Comparison of ENCODE assay signal across 25 cellular contexts in the genomic region with DNA sequence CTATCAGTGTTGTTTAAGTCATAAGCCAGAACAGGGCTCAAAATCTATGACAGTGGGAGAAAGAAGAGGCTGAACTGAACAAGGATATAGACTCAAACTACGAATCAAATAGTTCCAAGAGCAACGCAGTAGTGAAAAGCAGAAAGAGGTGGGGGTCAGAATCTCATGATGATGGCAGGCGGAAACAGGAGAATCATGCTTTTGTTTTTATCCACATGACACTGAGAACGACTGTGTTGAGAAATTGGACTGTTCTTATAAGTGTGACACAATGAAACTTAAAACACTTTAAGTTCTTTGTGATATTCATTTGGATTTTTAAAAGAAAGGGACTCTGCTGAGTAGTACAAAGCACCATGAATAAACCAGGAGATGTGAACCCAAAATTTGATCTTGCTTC.
"Had no signal": no experiment of that assay in that cellular context is flagged by ENCODE, and none has a peak within 500 bp of the region (broad histone marks: within the 10 kb centered on the region; RNA-seq: fewer than 3 reads in every experiment).

No MANE protein-coding gene starts in this region.

- ATAC-seq: activated CD4-positive, CD25-positive, alpha-beta regulatory T cell treated with anti-CD3 and anti-CD28 coated beads, Interleukin-2, amount 50 U/mL, for 24 hours; activated CD8-positive, alpha-beta T cell treated with anti-CD3 and anti-CD28 coated beads for 36 hours; activated T-cell treated with anti-CD3 and anti-CD28 coated beads, Interleukin-2, amount 50 U/mL, for 4 hours; activated T-helper 17 cell treated with anti-CD3 and anti-CD28 coated beads, Interleukin-2, amount 50 U/mL, for 72 hours; effector memory CD8-positive, alpha-beta T cell; gastrocnemius medialis; heart right ventricle; T-helper 17 cell had no signal

- H3K27ac ChIP-seq: brain microvascular endothelial cell, coronary artery, dorsolateral prefrontal cortex, epithelial cell of prostate, gastrocnemius medialis, heart right ventricle, WERI-Rb-1 had no signal

- H3K4me1 ChIP-seq: gastrocnemius medialis, heart right ventricle had no signal

- DNase-seq: activated B cell treated with CpG ODN at 0.5 μM for 24 hours; activated CD4-positive, alpha-beta T cell treated with anti-CD3 and anti-CD28 coated beads for 48 hours; activated CD4-positive, alpha-beta T cell treated with anti-CD3 and anti-CD28 coated beads, Interleukin-2, amount 50 U/mL, for 1 hour; activated CD4-positive, alpha-beta T cell treated with anti-CD3 and anti-CD28 coated beads, Interleukin-2, amount 50 U/mL, for 48 hours; activated CD8-positive, alpha-beta memory T cell treated with anti-CD3 and anti-CD28 coated beads for 24 hours; activated CD8-positive, alpha-beta T cell treated with anti-CD3 and anti-CD28 coated beads for 36 hours; activated effector memory CD4-positive, alpha-beta T cell treated with Interleukin-2 at 50 U/mL for 16 hours; activated gamma-delta T cell treated with Interleukin-2 at 50 U/mL for 16 hours; activated naive CD4-positive, alpha-beta T cell treated with anti-CD3 and anti-CD28 coated beads, Interleukin-2, amount 50 U/mL, for 16 hours; activated naive CD4-positive, alpha-beta T cell treated with Interleukin-2 at 50 U/mL for 16 hours; activated T-cell treated with anti-CD3 and anti-CD28 coated beads, Interleukin-2, amount 50 U/mL, for 4 hours; anterior cingulate cortex; dorsolateral prefrontal cortex; effector memory CD8-positive, alpha-beta T cell; gastrocnemius medialis; heart right ventricle; T-helper 1 cell; T-helper 17 cell; T1000; WERI-Rb-1 had no signal

- H3K36me3 ChIP-seq: brain microvascular endothelial cell, gastrocnemius medialis, heart right ventricle, WERI-Rb-1 had no signal

- H3K4me3 ChIP-seq: coronary artery, dorsolateral prefrontal cortex, gastrocnemius medialis, heart right ventricle had no signal

- H3K9me3 ChIP-seq: gastrocnemius medialis had no signal

- H3K27me3 ChIP-seq: brain microvascular endothelial cell, dorsolateral prefrontal cortex, gastrocnemius medialis, heart right ventricle had no signal
